25 cellular contexts compared by ENCODE assay signal in genomic region chr1:38454236-38454635, GRCh38.
DNase-seq lines count a peak whose midpoint lies in the region; ATAC-seq and TF ChIP-seq lines count a peak whose summit lies in the region.
"Had no signal": no experiment of that assay in that cellular context is flagged by ENCODE, and none has a peak within 500 bp of the region (broad histone marks: within the 10 kb centered on the region; RNA-seq: fewer than 3 reads in every experiment).

No MANE protein-coding gene starts in this region.

- no peak overlapping the region for H3K27ac ChIP-seq in mammary epithelial cell (ENCODE audit: insufficient read depth, low read depth, low read length)
- H3K27ac ChIP-seq in CD4-positive, alpha-beta memory T cell (ENCODE audit: low read depth, low read length), result no peak overlapping the region
- H3K27ac ChIP-seq: foreskin keratinocyte, heart left ventricle, neural progenitor cell, Peyer's patch, right atrium auricular region, tibial artery had no signal

- no peaks in the 10 kb centered on the region for H4K20me1 ChIP-seq in mammary epithelial cell (ENCODE audit: insufficient read depth, low read length)

- no peak overlapping the region for H3K4me3 ChIP-seq in mammary epithelial cell (replicated peaks in 1 of 3; ENCODE audit: insufficient read depth in 1 of 3, low read depth in 2 of 3, low read length in 3 of 3)
- H3K4me3 ChIP-seq in CD4-positive, alpha-beta memory T cell (ENCODE audit: low read length in 2 of 2), result no peak overlapping the region
- H3K4me3 ChIP-seq: heart left ventricle, neural progenitor cell, Peyer's patch, right atrium auricular region, tibial artery had no signal

- CTCF ChIA-PET in MCF 10A (lab: Yijun Ruan, JAX) (no interaction called here), mammary epithelial cell (lab: Charles Lee; ENCODE audit: low non-redundant PET) (no interaction called here)
- CTCF ChIA-PET in CD4-positive, alpha-beta memory T cell (lab: Charles Lee; ENCODE audit: partially characterized antibody), result no interaction called here

- ATAC-seq in HG03097 (IDR thresholded peaks at IDR 0.05; ENCODE audit: low FRiP score, unreplicated experiment), result no peak
- ATAC-seq: activated CD8-positive, alpha-beta T cell treated with anti-CD3 and anti-CD28 coated beads for 36 hours; foreskin keratinocyte; heart left ventricle had no signal

- POLR2A ChIA-PET in MCF 10A (lab: Yijun Ruan, JAX), result no interaction called here
- POLR2A ChIA-PET in CD4-positive, alpha-beta memory T cell (lab: Charles Lee; ENCODE audit: partially characterized antibody), result no interaction called here

- H3K9ac ChIP-seq in mammary epithelial cell (ENCODE audit: insufficient read depth, low read length), result no peak overlapping the region
- H3K9ac ChIP-seq: neural progenitor cell had no signal

- no peaks in the 10 kb centered on the region for H3K36me3 ChIP-seq in mammary epithelial cell (ENCODE audit: insufficient read depth, low read length)
- H3K36me3 ChIP-seq in CD4-positive, alpha-beta memory T cell (ENCODE audit: insufficient read depth, low read length), result no peaks in the 10 kb centered on the region
- H3K36me3 ChIP-seq: heart left ventricle, neural progenitor cell, Peyer's patch, right atrium auricular region, tibial artery had no signal

- no peak overlapping the region for H3K4me2 ChIP-seq in mammary epithelial cell (ENCODE audit: insufficient read depth, low read depth, low read length)
- H3K4me2 ChIP-seq: neural progenitor cell had no signal

- peak; percentile 13 for DNase-seq in MCF 10A (ENCODE audit: unreplicated experiment)
- no peak for DNase-seq in mammary epithelial cell
- peak; percentile 30 for DNase-seq in MV-4-11 (lab: John Stamatoyannopoulos, UW)
- DNase-seq in dermis blood vessel endothelial cell, result peak; percentile 7
- no peak for DNase-seq in CD4-positive, alpha-beta memory T cell
- DNase-seq in stimulated activated CD8-positive, alpha-beta memory T cell treated with anti-CD3 and anti-CD28 coated beads, Interleukin-4, amount 100 ng/mL, for 48 hours, result no peak
- no peak for DNase-seq in activated CD4-positive, alpha-beta T cell treated with anti-CD3 and anti-CD28 coated beads, Interleukin-2, amount 50 U/mL, for 48 hours
- DNase-seq: activated CD4-positive, alpha-beta T cell treated with anti-CD3 and anti-CD28 coated beads for 1 hour; activated CD8-positive, alpha-beta T cell treated with anti-CD3 and anti-CD28 coated beads for 36 hours; aorta; DND-41; effector memory CD4-positive, alpha-beta T cell; foreskin keratinocyte; heart left ventricle; KBM-7; NCI-H1694 treated with DMSO at 0.1 percent for 48 hours; NCI-H2171 treated with DMSO at 0.1 percent for 48 hours; Peyer's patch; stimulated activated CD4-positive, alpha-beta T cell treated with anti-CD3 and anti-CD28 coated beads, Interleukin-2, amount 100 ng/mL, for 24 hours; tibial artery had no signal

- H3K27me3 ChIP-seq in mammary epithelial cell (ENCODE audit: insufficient read depth, low read length), result no peaks in the 10 kb centered on the region
- no peaks in the 10 kb centered on the region for H3K27me3 ChIP-seq in CD4-positive, alpha-beta memory T cell (ENCODE audit: insufficient read depth, low read length)
- H3K27me3 ChIP-seq: foreskin keratinocyte, neural progenitor cell, Peyer's patch, right atrium auricular region, tibial artery had no signal

- no TSS peak for BruUV-seq in MCF 10A (replicated peaks; lab: Mats Ljungman, UMichigan)
- BruUV-seq in mammary epithelial cell (replicated peaks; lab: Mats Ljungman, UMichigan), result no TSS peak

- H3K36me3 Mint-ChIP-seq in MCF 10A (ENCODE audit: insufficient read depth, unreplicated experiment), result no peaks in the 10 kb centered on the region
- no peaks in the 10 kb centered on the region for H3K36me3 Mint-ChIP-seq in CD4-positive, alpha-beta memory T cell
- H3K36me3 Mint-ChIP-seq: activated naive CD8-positive, alpha-beta T cell; neural progenitor cell had no signal

- TF ChIP-seq CTCF in MCF 10A (IDR thresholded peaks at IDR 0.05; ENCODE audit: unreplicated experiment) (no peak), mammary epithelial cell (conservative IDR thresholded peaks at IDR 0.05 in 1 of 2, IDR thresholded peaks at IDR 0.05 in 1 of 2; ENCODE audit: extremely low read depth in 1 of 2, insufficient read depth in 1 of 2, low read depth in 1 of 2, low read length in 2 of 2) (no peak)

- in situ Hi-C loops in mammary epithelial cell (cut with MboI; ENCODE audit: low sequenced_read_pairs in 2 of 2), result no loop called here

- no peak overlapping the region for H3K27ac Mint-ChIP-seq in MCF 10A (ENCODE audit: low read depth, unreplicated experiment)
- H3K27ac Mint-ChIP-seq in CD4-positive, alpha-beta memory T cell, result no peak overlapping the region
- H3K27ac Mint-ChIP-seq: activated CD8-positive, alpha-beta T cell treated with anti-CD3 and anti-CD28 coated beads for 36 hours; activated naive CD8-positive, alpha-beta T cell; neural progenitor cell; T-helper 1 cell treated with Interleukin-12 subunit alpha and Interleukin-12 subunit beta and Interleukin-4 antibody, amounts not matched to agents 30 μg/mL and 1 μg/mL, for 36 hours had no signal

- WGBS in mammary epithelial cell (ENCODE audit: low coverage, missing lambda C conversion rate), result 77% methylated on average over 5 of the region's 5 CpGs

- dilution Hi-C loops in mammary epithelial cell (cut with HindIII; ENCODE audit: low sequenced_read_pairs), result no loop called here

- H3K4me3 Mint-ChIP-seq in MCF 10A (ENCODE audit: unreplicated experiment), result no peak overlapping the region
- H3K4me3 Mint-ChIP-seq in CD4-positive, alpha-beta memory T cell, result no peak overlapping the region
- H3K4me3 Mint-ChIP-seq: activated CD8-positive, alpha-beta T cell treated with anti-CD3 and anti-CD28 coated beads for 36 hours; activated naive CD8-positive, alpha-beta T cell; neural progenitor cell; T-helper 1 cell treated with Interleukin-12 subunit alpha and Interleukin-12 subunit beta and Interleukin-4 antibody, amounts not matched to agents 30 μg/mL and 1 μg/mL, for 36 hours had no signal

- intact Hi-C loops in MCF 10A (cut with micrococcal nuclease), result no loop called here
- intact Hi-C loops in mammary epithelial cell (cut with micrococcal nuclease), result no loop called here
- intact Hi-C loops in CD4-positive, alpha-beta memory T cell (cut with micrococcal nuclease), result no loop called here

- no peak overlapping the region for H2AFZ ChIP-seq in mammary epithelial cell (ENCODE audit: low read depth, low read length)
- H2AFZ ChIP-seq: neural progenitor cell had no signal

- no peaks in the 10 kb centered on the region for H3K9me3 Mint-ChIP-seq in MCF 10A (ENCODE audit: unreplicated experiment)
- H3K9me3 Mint-ChIP-seq in CD4-positive, alpha-beta memory T cell, result no peaks in the 10 kb centered on the region
- H3K9me3 Mint-ChIP-seq: activated CD8-positive, alpha-beta T cell treated with anti-CD3 and anti-CD28 coated beads for 36 hours; neural progenitor cell; T-helper 1 cell treated with Interleukin-12 subunit alpha and Interleukin-12 subunit beta and Interleukin-4 antibody, amounts not matched to agents 30 μg/mL and 1 μg/mL, for 36 hours had no signal

- H3K4me1 ChIP-seq in mammary epithelial cell (ENCODE audit: insufficient read depth, low read length), result no peaks in the 10 kb centered on the region
- no peaks in the 10 kb centered on the region for H3K4me1 ChIP-seq in CD4-positive, alpha-beta memory T cell (ENCODE audit: insufficient read depth, low read length)
- H3K4me1 ChIP-seq: foreskin keratinocyte, heart left ventricle, Peyer's patch, right atrium auricular region had no signal

- no peaks in the 10 kb centered on the region for H3K79me2 ChIP-seq in mammary epithelial cell (ENCODE audit: insufficient read depth, low read length)

- H3K4me1 Mint-ChIP-seq in MCF 10A (ENCODE audit: insufficient read depth, unreplicated experiment), result no peaks in the 10 kb centered on the region
- no peaks in the 10 kb centered on the region for H3K4me1 Mint-ChIP-seq in CD4-positive, alpha-beta memory T cell

- H3K9me3 ChIP-seq in mammary epithelial cell (replicated peaks; ENCODE audit: insufficient read depth, low read length), result no peaks in the 10 kb centered on the region
- no peaks in the 10 kb centered on the region for H3K9me3 ChIP-seq in CD4-positive, alpha-beta memory T cell (ENCODE audit: control insufficient read depth in 1 of 2, low read length in 2 of 2)
- H3K9me3 ChIP-seq: heart left ventricle, Peyer's patch, right atrium auricular region, tibial artery had no signal

- peaks cover 7% of the 10 kb centered on the region for H3K27me3 Mint-ChIP-seq in MCF 10A (ENCODE audit: insufficient read depth, unreplicated experiment)
- peaks cover 9 to 29% of the 10 kb centered on the region in 2 donors for H3K27me3 Mint-ChIP-seq in CD4-positive, alpha-beta memory T cell

Comparison
In these comparisons a context has a peak if more than half of its experiments do, and no peak if none do; other contexts are left out.
1. DNase-seq: peak in MCF 10A (single experiment), MV-4-11 (single experiment) and dermis blood vessel endothelial cell (single experiment); none in mammary epithelial cell (single experiment), CD4-positive, alpha-beta memory T cell (0 of 5), stimulated activated CD8-positive, alpha-beta memory T cell treated with anti-CD3 and anti-CD28 coated beads, Interleukin-4, amount 100 ng/mL, for 48 hours (single experiment) and activated CD4-positive, alpha-beta T cell treated with anti-CD3 and anti-CD28 coated beads, Interleukin-2, amount 50 U/mL, for 48 hours (0 of 2).